8 cellular contexts compared by ENCODE assay signal in genomic region chr1:110339427-110340206, GRCh38. TPM values are rescaled to one million over a fixed set of nuclear protein-coding genes. Genes with fewer than 3 reads are reported as not detected.
DNase-seq lines count a peak whose midpoint lies in the region; ATAC-seq and TF ChIP-seq lines count a peak whose summit lies in the region.

No MANE protein-coding gene starts in this region.

- peaks cover 0 to 37% (median 11%) of the 10 kb centered on the region in 4 donors for H3K36me3 ChIP-seq in upper lobe of left lung

- whole genome bisulfite sequencing in upper lobe of left lung, 2 donors, result 1% methylated on average over 48 to 75 of the region's 75 CpGs

- no peaks in the 10 kb centered on the region for H3K27me3 ChIP-seq in upper lobe of left lung

- ATAC-seq in omental fat pad (ENCODE audit: low FRiP score) (no peak), upper lobe of left lung (ENCODE audit: low FRiP score in 2 of 2) (peak in 1 of 2 donors; percentile 6)

- H3K27ac ChIP-seq in upper lobe of left lung, result peak overlapping the region; percentile 97 to 99 (median 98)

- DNase-seq in AG10803 (ENCODE audit: low read depth) (peak; percentile 42), GM19238 (ENCODE audit: insufficient read length, low spot score) (peak; percentile 19), NCI-H226 (peak; percentile 36), fibroblast of the conjunctiva (ENCODE audit: low read depth) (peak; percentile 21), omental fat pad (ENCODE audit: low spot score) (no peak), upper lobe of left lung (peak; percentile 52 to 95), A172 (ENCODE audit: low spot score) (no peak)
- peak; percentile 74 to 76 for DNase-seq in activated T-cell treated with anti-CD3 and anti-CD28 coated beads, Interleukin-2, amount 50 U/mL, for 48 hours

- H3K4me1 ChIP-seq in upper lobe of left lung, result peaks cover 51 to 62% (median 56%) of the 10 kb centered on the region in 4 donors

- TF ChIP-seq CTCF in AG10803 (conservative IDR thresholded peaks at IDR 0.05; ENCODE audit: low read length) (peak; percentile 62), omental fat pad (IDR thresholded peaks at IDR 0.05) (peak in 2 of 3 donors; percentile 7 to 31), upper lobe of left lung (IDR thresholded peaks at IDR 0.05) (peak; percentile 13 to 89 (median 64))

- TF ChIP-seq EP300 in upper lobe of left lung (IDR thresholded peaks at IDR 0.05), result peak in 1 of 4 donors; percentile 14

- no peaks in the 10 kb centered on the region for H3K9me3 ChIP-seq in upper lobe of left lung

- peak in 3 of 4 donors; percentile 84 to 91 (median 87) for TF ChIP-seq POLR2A in upper lobe of left lung (IDR thresholded peaks at IDR 0.05)

- peak overlapping the region; percentile 98 for H3K4me3 ChIP-seq in AG10803 (ENCODE audit: low read length)
- peak overlapping the region; percentile 67 to 97 (median 92) for H3K4me3 ChIP-seq in upper lobe of left lung

RNA-seq across cellular contexts. Expression of gene RBM15, which starts 0.4 kb away (rescaled TPM):
- total RNA-seq in omental fat pad (10 to 100 TPM; 28.7 to 55.0 (median 35.1) TPM), upper lobe of left lung (10 to 100 TPM; 20.7 to 85.9 (median 36.2) TPM)
- 25.9 and 27.6 TPM in 2 replicates for total RNA-seq in A172 (2014; rRNA removed; shearing (Covaris generic))

RNA-seq across cellular contexts. Expression of gene SLC16A4, which starts 51.2 kb away (rescaled TPM):
- 10 to 100 TPM in 1 of 4 donors, 1 to 10 TPM in 3; 9.1 to 19.8 (median 9.7) TPM for total RNA-seq in omental fat pad
- 10 to 100 TPM in 4 of 6 donors, 1 to 10 TPM in 2; 7.8 to 23.0 (median 15.4) TPM for total RNA-seq in upper lobe of left lung
- total RNA-seq in A172 (2014; rRNA removed; shearing (Covaris generic)), result 31.0 and 35.0 TPM in 2 replicates

Comparison
In these comparisons a context has a peak if more than half of its experiments do, and no peak if none do; other contexts are left out.
1. DNase-seq: peak in AG10803 (single experiment), GM19238 (single experiment), NCI-H226 (single experiment), activated T-cell treated with anti-CD3 and anti-CD28 coated beads, Interleukin-2, amount 50 U/mL, for 48 hours (2 of 2), fibroblast of the conjunctiva (single experiment) and upper lobe of left lung (2 of 2); none in omental fat pad (single experiment) and A172 (single experiment).
2. Peak in every context shown above with its lines, with median percentiles within 50 percentile points of each other: CTCF ChIP-seq.